ENCODE assay signal across 16 cellular contexts in genomic region chr2:73300926-73301325, GRCh38. TPM values are rescaled to one million over a fixed set of nuclear protein-coding genes. Genes with fewer than 3 reads are reported as not detected.
A peak's percentile ranks its signal among the peaks of the same experiment; 100 is the strongest.
DNase-seq lines count a peak whose midpoint lies in the region; ATAC-seq and TF ChIP-seq lines count a peak whose summit lies in the region.
"Had no signal": no experiment of that assay in that cellular context is flagged by ENCODE, and none has a peak within 500 bp of the region (broad histone marks: within the 10 kb centered on the region; RNA-seq: fewer than 3 reads in every experiment).

No MANE protein-coding gene starts in this region.

- no peak overlapping the region for H3K4me2 ChIP-seq in Loucy (ENCODE audit: low read depth, low read length, poor library complexity, severe bottlenecking)
- H3K4me2 ChIP-seq: A549 had no signal

- peaks cover 42% of the 10 kb centered on the region for H3K27me3 Mint-ChIP-seq in activated CD4-positive, alpha-beta T cell treated with anti-CD3 and anti-CD28 coated beads, Interleukin-2, amount 10 ng/mL, durations not matched to agents 24 days and 14 days

- no peaks in the 10 kb centered on the region for H3K9me3 Mint-ChIP-seq in activated CD4-positive, alpha-beta T cell treated with anti-CD3 and anti-CD28 coated beads, Interleukin-2, amount 10 ng/mL, durations not matched to agents 24 days and 14 days
- H3K9me3 Mint-ChIP-seq: CD4-positive, alpha-beta T cell; CD8-positive, alpha-beta T cell had no signal

- H3K9me2 ChIP-seq in Loucy (replicated peaks; ENCODE audit: low read depth, low read length): no peaks in the 10 kb centered on the region

- ATAC-seq in esophagus mucosa: peak; percentile 31
- ATAC-seq in HG03460 (IDR thresholded peaks at IDR 0.05; ENCODE audit: unreplicated experiment): no peak
- ATAC-seq: A549; CD8-positive, alpha-beta T cell had no signal

- no peaks in the 10 kb centered on the region for H3K36me3 Mint-ChIP-seq in activated CD4-positive, alpha-beta T cell treated with anti-CD3 and anti-CD28 coated beads, Interleukin-2, amount 10 ng/mL, durations not matched to agents 24 days and 14 days (ENCODE audit: low read depth)
- H3K36me3 Mint-ChIP-seq: CD8-positive, alpha-beta T cell had no signal

- H3F3A ChIP-seq in Loucy (ENCODE audit: low read depth): no peaks in the 10 kb centered on the region

- H3K36me3 ChIP-seq in Loucy (ENCODE audit: insufficient read depth, low read length): no peaks in the 10 kb centered on the region
- H3K36me3 ChIP-seq: BLaER1 treated with 17β-estradiol and CSF1 and Interleukin-3, amounts not matched to agents 10 nM and 100 nM had no signal

- peak; percentile 11 for DNase-seq in ELF-1 (ENCODE audit: low read depth, low spot score)
- DNase-seq in NCI-H526 treated with DMSO at 0.1 percent for 48 hours (lab: John Stamatoyannopoulos, UW): no peak
- DNase-seq in activated CD4-positive, alpha-beta T cell treated with anti-CD3 and anti-CD28 coated beads, Interleukin-2, amount 10 ng/mL, durations not matched to agents 24 days and 14 days: no peak
- DNase-seq: Caco-2; Calu3; CD4-positive, alpha-beta T cell; CD8-positive, alpha-beta T cell; DMS79 treated with DMSO at 0.1 percent for 48 hours; GF-D8 had no signal

- no peak overlapping the region for H3K4me3 ChIP-seq in Loucy (ENCODE audit: low read length, poor library complexity, severe bottlenecking)
- H3K4me3 ChIP-seq: A549; BLaER1 treated with 17β-estradiol and CSF1 and Interleukin-3, amounts not matched to agents 10 nM and 100 nM had no signal

- TF ChIP-seq CTCF in Loucy (conservative IDR thresholded peaks at IDR 0.05; ENCODE audit: low read length): no peak

- no peak overlapping the region for H3K9ac ChIP-seq in Loucy (ENCODE audit: low read depth, low read length, poor library complexity, severe bottlenecking)
- H3K9ac ChIP-seq: BLaER1 treated with 17β-estradiol and CSF1 and Interleukin-3, amounts not matched to agents 10 nM and 100 nM had no signal

- no peak overlapping the region for H3K4me3 Mint-ChIP-seq in activated CD4-positive, alpha-beta T cell treated with anti-CD3 and anti-CD28 coated beads, Interleukin-2, amount 10 ng/mL, durations not matched to agents 24 days and 14 days
- H3K4me3 Mint-ChIP-seq: B cell; CD4-positive, alpha-beta T cell; CD8-positive, alpha-beta T cell had no signal

- peak overlapping the region; percentile 70 for H2AFZ ChIP-seq in Loucy (ENCODE audit: low read length)

- peaks cover 1% of the 10 kb centered on the region for H3K4me1 Mint-ChIP-seq in activated CD4-positive, alpha-beta T cell treated with anti-CD3 and anti-CD28 coated beads, Interleukin-2, amount 10 ng/mL, durations not matched to agents 24 days and 14 days
- H3K4me1 Mint-ChIP-seq: B cell had no signal

- H3K79me2 ChIP-seq in Loucy (ENCODE audit: insufficient read depth, low read length): no peaks in the 10 kb centered on the region

- H3K4me1 ChIP-seq in Loucy (ENCODE audit: insufficient read depth, low read length, poor library complexity, severe bottlenecking): peaks cover 5% of the 10 kb centered on the region
- H3K4me1 ChIP-seq: A549; BLaER1 treated with 17β-estradiol and CSF1 and Interleukin-3, amounts not matched to agents 10 nM and 100 nM; Caco-2 had no signal

- H3K27me3 ChIP-seq in Loucy (ENCODE audit: insufficient read depth, low read length, poor library complexity, severe bottlenecking): no peaks in the 10 kb centered on the region

- H4K20me1 ChIP-seq in Loucy (ENCODE audit: insufficient read depth, low read length, poor library complexity, severe bottlenecking): no peaks in the 10 kb centered on the region
- H4K20me1 ChIP-seq: BLaER1 treated with 17β-estradiol and CSF1 and Interleukin-3, amounts not matched to agents 10 nM and 100 nM had no signal

- no peak overlapping the region for H3K27ac Mint-ChIP-seq in activated CD4-positive, alpha-beta T cell treated with anti-CD3 and anti-CD28 coated beads, Interleukin-2, amount 10 ng/mL, durations not matched to agents 24 days and 14 days
- H3K27ac Mint-ChIP-seq: B cell; CD4-positive, alpha-beta T cell; CD8-positive, alpha-beta T cell had no signal

- H3K9me3 ChIP-seq in Loucy (ENCODE audit: insufficient read depth, low read depth, low read length): no peaks in the 10 kb centered on the region
- H3K9me3 ChIP-seq: A549; BLaER1 treated with 17β-estradiol and CSF1 and Interleukin-3, amounts not matched to agents 10 nM and 100 nM; Caco-2 had no signal

- intact Hi-C loops in activated CD4-positive, alpha-beta T cell treated with anti-CD3 and anti-CD28 coated beads, Interleukin-2, amount 10 ng/mL, durations not matched to agents 24 days and 14 days (cut with micrococcal nuclease): no loop called here

RNA-seq across cellular contexts. Expression of gene EGR4, which starts 7.6 kb away (rescaled TPM):
- total RNA-seq in esophagus mucosa: not detected
- total RNA-seq in activated CD4-positive, alpha-beta T cell treated with anti-CD3 and anti-CD28 coated beads, Interleukin-2, amount 10 ng/mL, durations not matched to agents 24 days and 14 days: 1.2 and 1.5 TPM in 2 replicates
- total RNA-seq: A172, Caco-2 had no signal

RNA-seq across cellular contexts. Expression of gene FBXO41, which starts 16.6 kb away (rescaled TPM):
- 0.92 TPM for total RNA-seq in esophagus mucosa
- 32.2 and 33.8 TPM in 2 replicates for total RNA-seq in activated CD4-positive, alpha-beta T cell treated with anti-CD3 and anti-CD28 coated beads, Interleukin-2, amount 10 ng/mL, durations not matched to agents 24 days and 14 days

Comparison
In these comparisons a context has a peak if more than half of its experiments do, and no peak if none do; other contexts are left out.
1. RNA of gene FBXO41, which starts 16.6 kb away (total RNA-seq): 32.2 to 33.8 TPM in activated CD4-positive, alpha-beta T cell treated with anti-CD3 and anti-CD28 coated beads, Interleukin-2, amount 10 ng/mL, durations not matched to agents 24 days and 14 days; 0.92 TPM in esophagus mucosa (single experiment); every median in the first group is over 10 times any median in the second.